Comparison of ENCODE assay signal across 12 cellular contexts in genomic region chr10:86355571-86356038, GRCh38. TPM values are rescaled to one million over a fixed set of nuclear protein-coding genes. Genes with fewer than 3 reads are reported as not detected.
A peak's percentile ranks its signal among the peaks of the same experiment; 100 is the strongest.
DNase-seq lines count a peak whose midpoint lies in the region; ATAC-seq and TF ChIP-seq lines count a peak whose summit lies in the region.
"Had no signal": no experiment of that assay in that cellular context is flagged by ENCODE, and none has a peak within 500 bp of the region (broad histone marks: within the 10 kb centered on the region; RNA-seq: fewer than 3 reads in every experiment).

No MANE protein-coding gene starts in this region.

- intact Hi-C loops in head of caudate nucleus (cut with DNase I) (no loop called here), sciatic nerve (cut with DNase I) (no loop called here)

- DNase-seq in NOMO-1 treated with dmso at 0.1 percent for 144 hours (lab: John Stamatoyannopoulos, UW; ENCODE audit: unreplicated experiment) (peak; percentile 86), head of caudate nucleus (peak; percentile 71 to 98 (median 92)), sciatic nerve (ENCODE audit: low spot score) (no peak), DMS79 treated with DMSO at 0.1 percent for 48 hours (lab: John Stamatoyannopoulos, UW) (no peak), NCI-H226 (no peak), ecto neural progenitor cell (ENCODE audit: low spot score) (no peak)
- DNase-seq: Calu3, NCI-H345, T-helper 17 cell had no signal

- ATAC-seq in GM19035 (IDR thresholded peaks at IDR 0.05; ENCODE audit: unreplicated experiment) (peak; percentile 38), sciatic nerve (peak; percentile 78), SK-N-SH treated with all-trans-retinoic acid at 6 μM for 48 hours (no peak)
- ATAC-seq: T-helper 17 cell had no signal

TF ChIP-seq in SK-N-SH treated with all-trans-retinoic acid at 6 μM for 48 hours, 23 proteins besides CTCF, POLR2A, EP300 and RAD21:
- no peak for TF ChIP-seq ZFP30 (CRISPR knock-in tag; IDR thresholded peaks at IDR 0.05)
- TF ChIP-seq ZNF8 (CRISPR knock-in tag; IDR thresholded peaks at IDR 0.05) = no peak
- TF ChIP-seq CREB5 (CRISPR knock-in tag; IDR thresholded peaks at IDR 0.05; ENCODE audit: low read depth) = no peak
- TF ChIP-seq ZFP3 (CRISPR knock-in tag; IDR thresholded peaks at IDR 0.05) = no peak
- TF ChIP-seq PATZ1 (CRISPR knock-in tag; IDR thresholded peaks at IDR 0.05; ENCODE audit: borderline replicate concordance) = no peak
- no peak for TF ChIP-seq CSRNP3 (CRISPR knock-in tag; IDR thresholded peaks at IDR 0.05)
- no peak for TF ChIP-seq TCF4 (CRISPR knock-in tag; IDR thresholded peaks at IDR 0.05; ENCODE audit: borderline replicate concordance)
- no peak for TF ChIP-seq ZC3H10 (CRISPR knock-in tag; IDR thresholded peaks at IDR 0.05)
- TF ChIP-seq POU6F1 (CRISPR knock-in tag; IDR thresholded peaks at IDR 0.05; ENCODE audit: borderline replicate concordance, low read depth) = no peak
- no peak for TF ChIP-seq RARB (CRISPR knock-in tag; IDR thresholded peaks at IDR 0.05)
- TF ChIP-seq ESRRG (CRISPR knock-in tag; IDR thresholded peaks at IDR 0.05) = no peak
- TF ChIP-seq CSDC2 (CRISPR knock-in tag; IDR thresholded peaks at IDR 0.05) = no peak
- no peak for TF ChIP-seq ZNF70 (CRISPR knock-in tag; IDR thresholded peaks at IDR 0.05)
- no peak for TF ChIP-seq ARNTL (CRISPR knock-in tag; IDR thresholded peaks at IDR 0.05; ENCODE audit: borderline replicate concordance, low read depth)
- no peak for TF ChIP-seq OSR1 (CRISPR knock-in tag; IDR thresholded peaks at IDR 0.05)
- no peak for TF ChIP-seq PPARA (CRISPR knock-in tag; IDR thresholded peaks at IDR 0.05; ENCODE audit: borderline replicate concordance)
- no peak for TF ChIP-seq BACH2 (CRISPR knock-in tag; IDR thresholded peaks at IDR 0.05; ENCODE audit: borderline replicate concordance)
- no peak for TF ChIP-seq ZNF565 (CRISPR knock-in tag; conservative IDR thresholded peaks at IDR 0.05; ENCODE audit: low read depth)
- TF ChIP-seq TOX (CRISPR knock-in tag; IDR thresholded peaks at IDR 0.05; ENCODE audit: borderline replicate concordance) = no peak
- no peak for TF ChIP-seq ISL1 (CRISPR knock-in tag; IDR thresholded peaks at IDR 0.05)

RNA-seq across cellular contexts. Expression of gene GRID1, which starts 11.0 kb away (rescaled TPM):
- 15.4 TPM for total RNA-seq in sciatic nerve
- total RNA-seq: Calu3, HT-29, T-helper 17 cell had no signal

Comparison
In these comparisons a context has a peak if more than half of its experiments do, and no peak if none do; other contexts are left out.
1. DNase-seq: peak in NOMO-1 treated with dmso at 0.1 percent for 144 hours (single experiment) and head of caudate nucleus (42 of 42); none in sciatic nerve (single experiment), DMS79 treated with DMSO at 0.1 percent for 48 hours (single experiment), NCI-H226 (single experiment) and ecto neural progenitor cell (single experiment).